9 cellular contexts compared by ENCODE assay signal in genomic region chr7:37765872-37766525, GRCh38.
DNase-seq lines count a peak whose midpoint lies in the region; ATAC-seq, FAIRE-seq and TF ChIP-seq lines count a peak whose summit lies in the region.
"Had no signal": no experiment of that assay in that cellular context is flagged by ENCODE, and none has a peak within 500 bp of the region (broad histone marks: within the 10 kb centered on the region; RNA-seq: fewer than 3 reads in every experiment).

No MANE protein-coding gene starts in this region.

- H3K9ac ChIP-seq in GM12878 (ENCODE audit: control insufficient read depth, insufficient read depth, low read length) = peak overlapping the region; percentile 37

- in situ Hi-C loops in GM13977 (cut with MboI; ENCODE audit: low pct_unique_long_range_greater_than_20kb, low sequenced_read_pairs, unreplicated experiment) (no loop called here), GM12878 (cut with MboI) (no loop called here)

- WGBS in GM12878 (ENCODE audit: insufficient coverage, insufficient replicate concordance, low lambda C conversion rate, missing lambda C conversion rate) = 58% methylated on average over 6 of the region's 6 CpGs

- SMC1A ChIA-PET in GM12878 (lab: Charles Lee; ENCODE audit: uncharacterized antibody, unreplicated experiment) = interaction anchor here (0.8 to 8.5 kb wide), 13 partner anchors 12 to 83 kb away, joined by 3 to 86 read pairs (median 5); partner anchors contain the start of gene GPR141

- CTCF ChIA-PET in GM12878 (lab: Yijun Ruan, JAX) = interaction anchor here (0.6 to 2.4 kb wide), 8 partner anchors 16 to 413 kb away, joined by 3 to 10 read pairs (median 6); no protein-coding TSS in a partner anchor

- no peaks in the 10 kb centered on the region for H4K20me1 ChIP-seq in GM12878 (ENCODE audit: control insufficient read depth, insufficient read depth)

- TF ChIP-seq RAD21 in GM12878 (IDR thresholded peaks at IDR 0.05; ENCODE audit: insufficient read depth, low read depth, low read length) = 0 out of 2 replicates have a peak, but pooled peaks have one; percentile 18

- no TSS peak for BruUV-seq in GM12878 (replicated peaks; lab: Mats Ljungman, UMichigan)

- POLR2A ChIA-PET in GM12878 (lab: Charles Lee) = interaction anchor here (0.9 to 1.9 kb wide), 5 partner anchors 15 to 69 kb away, joined by 3 to 10 read pairs (median 4); no protein-coding TSS in a partner anchor

- peak; percentile 13 for FAIRE-seq in GM12878 (lab: Jason Lieb, UNC)

- peak; percentile 62 to 83; a peak in 3 of 4 replicates for TF ChIP-seq EP300 in GM12878 (IDR thresholded peaks at IDR 0.05; ENCODE audit: borderline replicate concordance in 1 of 2, control insufficient read depth in 1 of 2, low read depth in 2 of 2, low read length in 2 of 2)

- peaks cover 14% of the 10 kb centered on the region for H3K4me1 ChIP-seq in GM12878 (ENCODE audit: control insufficient read depth, insufficient read depth, low read length)
- no peaks in the 10 kb centered on the region for H3K4me1 ChIP-seq in Peyer's patch

- peak; percentile 59 for ATAC-seq in GM21367 (IDR thresholded peaks at IDR 0.05; ENCODE audit: unreplicated experiment)
- peak; percentile 86 for ATAC-seq in HG03432 (IDR thresholded peaks at IDR 0.05; ENCODE audit: unreplicated experiment)
- ATAC-seq in GM12878 = peak; percentile 99
- ATAC-seq: esophagus mucosa had no signal

- H3K27me3 ChIP-seq in GM12878 (replicated peaks in 1 of 2; ENCODE audit: control insufficient read depth in 2 of 2, insufficient read depth in 2 of 2, low read length in 1 of 2) = no peaks in the 10 kb centered on the region
- no peaks in the 10 kb centered on the region for H3K27me3 ChIP-seq in Peyer's patch

- peak; percentile 60 for DNase-seq in GM13977 (ENCODE audit: low spot score)
- DNase-seq in GM12878 (ENCODE audit: low read depth, low spot score) = peak; percentile 82
- no peak for DNase-seq in Peyer's patch
- no peak for DNase-seq in kidney tubule cell (ENCODE audit: low spot score)
- DNase-seq in HPDE6-E6E7 (ENCODE audit: extremely low spot score) = no peak
- no peak for DNase-seq in dermis blood vessel endothelial cell

- H3K36me3 ChIP-seq in GM12878 (ENCODE audit: control insufficient read depth in 2 of 2, insufficient read depth in 2 of 2, low read length in 1 of 2) (no peaks in the 10 kb centered on the region), Peyer's patch (no peaks in the 10 kb centered on the region)

- TF ChIP-seq POLR2A in GM12878 (IDR thresholded peaks at IDR 0.05; ENCODE audit: low read depth, low read length) (peak; percentile 39; the same call in 1 of the 2 replicates), Peyer's patch (IDR thresholded peaks at IDR 0.05) (no peak)

- intact Hi-C loops in GM12878 (cut with micrococcal nuclease; ENCODE audit: unreplicated experiment) = loop anchor here (1.0 to 5.0 kb wide), 2 partner anchors 56 to 67 kb away; no protein-coding TSS in a partner anchor

- H3K4me3 ChIP-seq in GM12878 (peak overlapping the region; percentile 38; the same call in 1 of the 2 replicates), Peyer's patch (no peak overlapping the region)

- no peaks in the 10 kb centered on the region for H3K79me2 ChIP-seq in GM12878 (ENCODE audit: control insufficient read depth, insufficient read depth, low read length)

- RAD21 ChIA-PET in GM12878 (lab: Charles Lee; ENCODE audit: unreplicated experiment) = interaction anchor here (0.7 to 3.5 kb wide), 16 partner anchors 9 to 187 kb away, joined by 3 to 33 read pairs (median 4); no protein-coding TSS in a partner anchor

- H2AFZ ChIP-seq in GM12878 (ENCODE audit: control insufficient read depth, low read depth, low read length) = peak overlapping the region; percentile 88

- H3K27ac ChIP-seq in GM12878 (ENCODE audit: control insufficient read depth, insufficient read depth) (peak overlapping the region; percentile 94), Peyer's patch (no peak overlapping the region)

- TF ChIP-seq CTCF in GM13977 (IDR thresholded peaks at IDR 0.05; ENCODE audit: extremely low read depth, insufficient read depth, missing control alignments) = no peak
- no peak for TF ChIP-seq CTCF in GM12878 (IDR thresholded peaks at IDR 0.05 in 2 of 3, conservative IDR thresholded peaks at IDR 0.05 in 1 of 3; ENCODE audit: control insufficient read depth in 2 of 3, extremely low read depth in 1 of 3, insufficient read depth in 1 of 3, low read depth in 3 of 3, low read length in 3 of 3)
- TF ChIP-seq CTCF in Peyer's patch (IDR thresholded peaks at IDR 0.05) = no peak

- H3K9me3 ChIP-seq in GM12878 (replicated peaks; ENCODE audit: control insufficient read depth, insufficient read depth, low read length) = peaks cover 10% of the 10 kb centered on the region
- H3K9me3 ChIP-seq in Peyer's patch = no peaks in the 10 kb centered on the region

- peak overlapping the region; percentile 69 for H3K4me2 ChIP-seq in GM12878 (ENCODE audit: control insufficient read depth, insufficient read depth)

TF ChIP-seq in GM12878, 131 proteins besides CTCF, POLR2A, EP300 and RAD21 (continues in another document):
- TF ChIP-seq ZSCAN29 (IDR thresholded peaks at IDR 0.05) = no peak
- TF ChIP-seq HCFC1 (IDR thresholded peaks at IDR 0.05; ENCODE audit: low read length) = no peak
- TF ChIP-seq NFYA (IDR thresholded peaks at IDR 0.05; ENCODE audit: borderline replicate concordance, low read depth, low read length) = no peak
- no peak for TF ChIP-seq BCL3 (IDR thresholded peaks at IDR 0.05; ENCODE audit: borderline replicate concordance, insufficient read depth, low read depth, low read length, poor library complexity, severe bottlenecking)
- TF ChIP-seq IRF5 (IDR thresholded peaks at IDR 0.05; ENCODE audit: borderline replicate concordance) = no peak
- TF ChIP-seq EZH2 (IDR thresholded peaks at IDR 0.05; ENCODE audit: borderline replicate concordance, control insufficient read depth, low read depth, low read length) = no peak
- TF ChIP-seq KDM1A (IDR thresholded peaks at IDR 0.05; ENCODE audit: borderline replicate concordance) = no peak
- TF ChIP-seq MLLT1 (IDR thresholded peaks at IDR 0.05) = no peak
- peak; percentile 87 for TF ChIP-seq RAD51 (IDR thresholded peaks at IDR 0.05)
- TF ChIP-seq EGR1 (IDR thresholded peaks at IDR 0.05; ENCODE audit: borderline replicate concordance in 1 of 2, low read depth in 2 of 2, low read length in 2 of 2) = no peak
- TF ChIP-seq POLR2AphosphoS5 (IDR thresholded peaks at IDR 0.05; ENCODE audit: low read length) = peak; percentile 53; the same call in 1 of the 2 replicates
- TF ChIP-seq JUND (IDR thresholded peaks at IDR 0.05; ENCODE audit: low read depth, low read length) = no peak
- TF ChIP-seq POLR2AphosphoS2 (IDR thresholded peaks at IDR 0.05; ENCODE audit: low read depth, low read length) = no peak
- TF ChIP-seq NR2F1 (conservative IDR thresholded peaks at IDR 0.05) = no peak
- no peak for TF ChIP-seq FOXM1 (IDR thresholded peaks at IDR 0.05; ENCODE audit: low read depth, low read length)
- TF ChIP-seq HDGF (IDR thresholded peaks at IDR 0.05) = no peak
- TF ChIP-seq SKIL (IDR thresholded peaks at IDR 0.05; ENCODE audit: low read depth, poor library complexity, severe bottlenecking) = peak; percentile 64

Comparison
In these comparisons a context has a peak if more than half of its experiments do, and no peak if none do; other contexts are left out.
1. DNase-seq: peak in GM13977 (single experiment) and GM12878 (single experiment); none in Peyer's patch (0 of 3), kidney tubule cell (single experiment), HPDE6-E6E7 (single experiment) and dermis blood vessel endothelial cell (single experiment).
2. Peak in every context shown above with its lines, with median percentiles within 50 percentile points of each other: ATAC-seq.